19 cellular contexts compared by ENCODE assay signal in genomic region chr4:14878681-14879080, GRCh38.
A peak's percentile ranks its signal among the peaks of the same experiment; 100 is the strongest.
DNase-seq lines count a peak whose midpoint lies in the region; ATAC-seq and TF ChIP-seq lines count a peak whose summit lies in the region.
"Had no signal": no experiment of that assay in that cellular context is flagged by ENCODE, and none has a peak within 500 bp of the region (broad histone marks: within the 10 kb centered on the region; RNA-seq: fewer than 3 reads in every experiment).

No MANE protein-coding gene starts in this region.

- H3K9me1 ChIP-seq in IMR-90 (ENCODE audit: insufficient read depth, low read length): no peaks in the 10 kb centered on the region

- intact Hi-C loops in natural killer cell (cut with micrococcal nuclease) (no loop called here), IMR-90 (cut with micrococcal nuclease) (no loop called here), lower leg skin (cut with DNase I; ENCODE audit: low total_unique reads) (no loop called here)

- H4K8ac ChIP-seq in IMR-90 (ENCODE audit: low read depth in 2 of 2, low read length in 2 of 2): no peak overlapping the region

- dilution Hi-C loops in IMR-90 (cut with HindIII; ENCODE audit: low sequenced_read_pairs, unreplicated experiment): no loop called here

- WGBS in IMR-90 (ENCODE audit: extremely low coverage in 2 of 2, insufficient read length in 1 of 2), 2 experiments: no CpG with 5 or more reads among the region's 3 CpGs
- 97% methylated on average over 3 of the region's 3 CpGs for WGBS in smooth muscle cell (ENCODE audit: low lambda C conversion rate)
- 89 to 94% methylated on average over 3 of the region's 3 CpGs for WGBS in lower leg skin, 2 donors

- ATAC-seq in natural killer cell (no peak), IMR-90 (ENCODE audit: low read depth) (no peak)
- ATAC-seq in natural killer cell treated with Interleukin-12 subunit alpha and Interleukin-12 subunit beta and Interleukin-15 and Interleukin-18, amount 100 ng/mL, for 72 hours: no peak
- no peak for ATAC-seq in activated naive CD4-positive, alpha-beta T cell treated with anti-CD3 and anti-CD28 coated beads, Interleukin-2, amount 50 U/mL, for 72 hours
- ATAC-seq: CD8-positive, alpha-beta T cell; GM12878; HepG2 had no signal

- peaks cover 0 to 2% of the 10 kb centered on the region in 2 donors for H3K9me3 Mint-ChIP-seq in natural killer cell
- peaks cover 8% of the 10 kb centered on the region for H3K9me3 Mint-ChIP-seq in natural killer cell treated with Interleukin-12 subunit alpha and Interleukin-12 subunit beta and Interleukin-15 and Interleukin-18, amount 100 ng/mL, for 72 hours
- peaks cover 8 to 11% of the 10 kb centered on the region in 2 donors for H3K9me3 Mint-ChIP-seq in activated naive CD4-positive, alpha-beta T cell treated with anti-CD3 and anti-CD28 coated beads, Interleukin-2, amount 50 U/mL, for 72 hours
- H3K9me3 Mint-ChIP-seq: CD14-positive monocyte had no signal

- H3K36me3 ChIP-seq in IMR-90 (ENCODE audit: control insufficient read depth, insufficient read depth, low read length) (no peaks in the 10 kb centered on the region), smooth muscle cell (ENCODE audit: low read depth) (no peaks in the 10 kb centered on the region)
- H3K36me3 ChIP-seq: HAP-1 had no signal

- H3K9me3 ChIP-seq in IMR-90 (ENCODE audit: control insufficient read depth, insufficient read depth, low read length) (no peaks in the 10 kb centered on the region), smooth muscle cell (replicated peaks; ENCODE audit: low read depth) (no peaks in the 10 kb centered on the region)
- H3K9me3 ChIP-seq: HAP-1 had no signal

- in situ Hi-C loops in IMR-90 (cut with MboI; ENCODE audit: low sequenced_read_pairs): no loop called here

- no peak overlapping the region for H4K91ac ChIP-seq in IMR-90 (ENCODE audit: insufficient read depth, low read depth, low read length)

- TF ChIP-seq CTCF in natural killer cell (IDR thresholded peaks at IDR 0.05) (no peak), IMR-90 (conservative IDR thresholded peaks at IDR 0.05; ENCODE audit: low read depth, low read length) (no peak), smooth muscle cell (IDR thresholded peaks at IDR 0.05; ENCODE audit: borderline replicate concordance, insufficient read depth, poor library complexity, severe bottlenecking) (no peak), lower leg skin (IDR thresholded peaks at IDR 0.05) (no peak)

- TF ChIP-seq RAD21 in IMR-90 (IDR thresholded peaks at IDR 0.05; ENCODE audit: low read length): no peak

- no peak for DNase-seq in natural killer cell
- DNase-seq in natural killer cell treated with Interleukin-12 subunit alpha and Interleukin-12 subunit beta and Interleukin-15 and Interleukin-18, amount 100 ng/mL, for 72 hours (ENCODE audit: low spot score): no peak
- no peak for DNase-seq in IMR-90
- DNase-seq in myocyte (ENCODE audit: low read depth): peak; percentile 90
- DNase-seq in smooth muscle cell (lab: John Stamatoyannopoulos, UW; ENCODE audit: unreplicated experiment): no peak
- no peak for DNase-seq in activated naive CD4-positive, alpha-beta T cell treated with anti-CD3 and anti-CD28 coated beads, Interleukin-2, amount 50 U/mL, for 72 hours (ENCODE audit: low spot score in 2 of 2)
- DNase-seq in lower leg skin (ENCODE audit: low spot score in 2 of 2): no peak
- no peak for DNase-seq in T-helper 9 cell
- DNase-seq: ACHN; CD8-positive, alpha-beta T cell; COR-L47; DMS 273 treated with DMSO at 0.1 percent for 48 hours; DMS53; DND-41; EL had no signal

- H3K18ac ChIP-seq in IMR-90 (ENCODE audit: low read depth, low read length): no peak overlapping the region

- H2AK5ac ChIP-seq in IMR-90 (ENCODE audit: low read depth, low read length): no peak overlapping the region

- peaks cover 51 to 53% of the 10 kb centered on the region in 2 donors for H3K4me1 Mint-ChIP-seq in natural killer cell
- peaks cover 32 to 40% of the 10 kb centered on the region in 2 donors for H3K4me1 Mint-ChIP-seq in natural killer cell treated with Interleukin-12 subunit alpha and Interleukin-12 subunit beta and Interleukin-15 and Interleukin-18, amount 100 ng/mL, for 72 hours (ENCODE audit: low read depth in 2 of 2)

- H3K36me3 Mint-ChIP-seq in natural killer cell: no peaks in the 10 kb centered on the region
- H3K36me3 Mint-ChIP-seq in natural killer cell treated with Interleukin-12 subunit alpha and Interleukin-12 subunit beta and Interleukin-15 and Interleukin-18, amount 100 ng/mL, for 72 hours: no peaks in the 10 kb centered on the region
- H3K36me3 Mint-ChIP-seq in activated naive CD4-positive, alpha-beta T cell treated with anti-CD3 and anti-CD28 coated beads, Interleukin-2, amount 50 U/mL, for 72 hours: peaks cover 4 to 11% of the 10 kb centered on the region in 2 donors
- H3K36me3 Mint-ChIP-seq: CD14-positive monocyte; CD8-positive, alpha-beta T cell had no signal

- CTCF ChIA-PET in IMR-90 (lab: Yijun Ruan, JAX): no interaction called here

- no peak overlapping the region for H3K23ac ChIP-seq in IMR-90 (ENCODE audit: low read depth, low read length)

- no peak overlapping the region for H2BK15ac ChIP-seq in IMR-90 (ENCODE audit: low read depth, low read length)

- no peaks in the 10 kb centered on the region for H3K27me3 Mint-ChIP-seq in natural killer cell (ENCODE audit: low read depth in 2 of 2)
- H3K27me3 Mint-ChIP-seq in natural killer cell treated with Interleukin-12 subunit alpha and Interleukin-12 subunit beta and Interleukin-15 and Interleukin-18, amount 100 ng/mL, for 72 hours: no peaks in the 10 kb centered on the region

- H3K4me1 ChIP-seq in IMR-90 (ENCODE audit: control insufficient read depth, insufficient read depth, low read length): no peaks in the 10 kb centered on the region
- peaks cover 7% of the 10 kb centered on the region for H3K4me1 ChIP-seq in smooth muscle cell (ENCODE audit: low read depth)
- H3K4me1 ChIP-seq: HAP-1 had no signal

- H3K27ac ChIP-seq in IMR-90 (ENCODE audit: insufficient read depth, low read length) (no peak overlapping the region), smooth muscle cell (ENCODE audit: low read depth) (peak overlapping the region; percentile 38)

- H3K9ac ChIP-seq in IMR-90 (ENCODE audit: low read depth, low read length) (no peak overlapping the region), smooth muscle cell (ENCODE audit: low read depth) (no peak overlapping the region)

- H3K4me3 ChIP-seq in IMR-90 (ENCODE audit: insufficient read depth, low read depth, low read length) (no peak overlapping the region), smooth muscle cell (no peak overlapping the region), lower leg skin (ENCODE audit: low read depth, poor library complexity, severe bottlenecking) (no peak overlapping the region)
- H3K4me3 ChIP-seq: GM12878, HAP-1 had no signal

- no peak overlapping the region for H2AK9ac ChIP-seq in IMR-90 (replicated peaks; ENCODE audit: low read depth, low read length, poor library complexity)

- no peak overlapping the region for H3K4ac ChIP-seq in IMR-90 (ENCODE audit: low read depth, low read length)

- TF ChIP-seq POLR2A in IMR-90 (IDR thresholded peaks at IDR 0.05; ENCODE audit: low read depth, low read length) (no peak), lower leg skin (IDR thresholded peaks at IDR 0.05) (no peak)

- POLR2A ChIA-PET in IMR-90 (lab: Charles Lee; ENCODE audit: unreplicated experiment): no interaction called here

- H3K27me3 ChIP-seq in IMR-90 (ENCODE audit: control insufficient read depth, insufficient read depth, low read length) (peaks cover 4% of the 10 kb centered on the region; the same call in 1 of the 2 replicates), smooth muscle cell (ENCODE audit: low read depth) (no peaks in the 10 kb centered on the region)

- H3K79me2 ChIP-seq in smooth muscle cell (ENCODE audit: low read depth): no peaks in the 10 kb centered on the region

- H3K4me3 Mint-ChIP-seq in natural killer cell: no peak overlapping the region
- H3K4me3 Mint-ChIP-seq in natural killer cell treated with Interleukin-12 subunit alpha and Interleukin-12 subunit beta and Interleukin-15 and Interleukin-18, amount 100 ng/mL, for 72 hours: no peak overlapping the region
- H3K4me3 Mint-ChIP-seq: CD14-positive monocyte; CD8-positive, alpha-beta T cell had no signal

- no peak overlapping the region for H2BK20ac ChIP-seq in IMR-90 (ENCODE audit: low read depth, low read length)

- H2BK120ac ChIP-seq in IMR-90 (ENCODE audit: low read depth, low read length): no peak overlapping the region

- H2BK5ac ChIP-seq in IMR-90 (ENCODE audit: low read depth, low read length, poor library complexity, severe bottlenecking): no peak overlapping the region

- no peaks in the 10 kb centered on the region for H3K79me1 ChIP-seq in IMR-90 (ENCODE audit: low read depth in 1 of 2, low read length in 2 of 2)

- no TSS peak for BruUV-seq in IMR-90 (replicated peaks; lab: Mats Ljungman, UMichigan)

- H4K20me1 ChIP-seq in IMR-90 (ENCODE audit: insufficient read depth, low read length) (no peaks in the 10 kb centered on the region), smooth muscle cell (ENCODE audit: low read depth) (no peaks in the 10 kb centered on the region)

- peak overlapping the region; percentile 49 for H2AFZ ChIP-seq in IMR-90 (replicated peaks; ENCODE audit: low read length, poor library complexity)
- H2AFZ ChIP-seq in smooth muscle cell (ENCODE audit: low read depth): no peak overlapping the region

- H3K14ac ChIP-seq in IMR-90 (replicated peaks; ENCODE audit: low read depth, low read length): no peak overlapping the region

- H3K27ac Mint-ChIP-seq in natural killer cell: peak overlapping the region; percentile 89 to 92
- H3K27ac Mint-ChIP-seq in natural killer cell treated with Interleukin-12 subunit alpha and Interleukin-12 subunit beta and Interleukin-15 and Interleukin-18, amount 100 ng/mL, for 72 hours: peak overlapping the region in 1 of 2 donors; percentile 37
- H3K27ac Mint-ChIP-seq in activated naive CD4-positive, alpha-beta T cell treated with anti-CD3 and anti-CD28 coated beads, Interleukin-2, amount 50 U/mL, for 72 hours: no peak overlapping the region

- H3K56ac ChIP-seq in IMR-90 (ENCODE audit: extremely low read depth, insufficient read depth, low read length): no peak overlapping the region

- no peak overlapping the region for H4K5ac ChIP-seq in IMR-90 (ENCODE audit: low read depth, low read length)

- no peak overlapping the region for H3K4me2 ChIP-seq in IMR-90 (ENCODE audit: low read depth, low read length)
- H3K4me2 ChIP-seq in smooth muscle cell: no peak overlapping the region

- no peaks in the 10 kb centered on the region for H3F3A ChIP-seq in smooth muscle cell (ENCODE audit: low read depth)

TF ChIP-seq in IMR-90, 13 proteins besides CTCF, POLR2A, EP300 and RAD21 (continues in another document):
- TF ChIP-seq FOS (IDR thresholded peaks at IDR 0.05; ENCODE audit: low read depth, low read length) (no peak), SMC3 (IDR thresholded peaks at IDR 0.05; ENCODE audit: low read depth, low read length) (no peak), NFE2L2 (IDR thresholded peaks at IDR 0.05; ENCODE audit: low read depth, low read length) (no peak)

Comparison
In these comparisons a context has a peak if more than half of its experiments do, and no peak if none do; other contexts are left out.
1. H3K27ac Mint-ChIP-seq: peak in natural killer cell (2 of 2); none in activated naive CD4-positive, alpha-beta T cell treated with anti-CD3 and anti-CD28 coated beads, Interleukin-2, amount 50 U/mL, for 72 hours (0 of 2).